Comparison of ENCODE assay signal across 1 cellular context in genomic region chr11:73317803-73318202, GRCh38.
TF ChIP-seq lines count a peak whose summit lies in the region.

No MANE protein-coding gene starts in this region.

TF ChIP-seq in GM12878, 131 proteins besides CTCF, POLR2A, EP300 and RAD21:
- TF ChIP-seq CHD4 (IDR thresholded peaks at IDR 0.05) (no peak), DPF2 (IDR thresholded peaks at IDR 0.05) (no peak), TARDBP (IDR thresholded peaks at IDR 0.05; ENCODE audit: borderline replicate concordance) (no peak), USF2 (IDR thresholded peaks at IDR 0.05; ENCODE audit: borderline replicate concordance, low read depth, low read length) (no peak), NR2F1 (conservative IDR thresholded peaks at IDR 0.05) (no peak), HDAC2 (IDR thresholded peaks at IDR 0.05) (no peak), MTA3 (IDR thresholded peaks at IDR 0.05; ENCODE audit: borderline replicate concordance, low read length) (no peak), HCFC1 (IDR thresholded peaks at IDR 0.05; ENCODE audit: low read length) (no peak), SMAD5 (IDR thresholded peaks at IDR 0.05; ENCODE audit: low read depth) (no peak), IRF5 (IDR thresholded peaks at IDR 0.05; ENCODE audit: borderline replicate concordance) (no peak), SMARCA5 (IDR thresholded peaks at IDR 0.05) (no peak), PBX3 (IDR thresholded peaks at IDR 0.05; ENCODE audit: insufficient replicate concordance, low read depth, low read length) (no peak), ATF2 (IDR thresholded peaks at IDR 0.05; ENCODE audit: low read length) (no peak), LARP7 (IDR thresholded peaks at IDR 0.05) (no peak), FOXM1 (IDR thresholded peaks at IDR 0.05; ENCODE audit: low read depth, low read length) (no peak), STAT3 (IDR thresholded peaks at IDR 0.05; ENCODE audit: low read depth, low read length) (no peak), NKRF (conservative IDR thresholded peaks at IDR 0.05) (no peak), SREBF1 (IDR thresholded peaks at IDR 0.05; ENCODE audit: low read length) (no peak), STAT1 (conservative IDR thresholded peaks at IDR 0.05) (no peak), TCF7 (IDR thresholded peaks at IDR 0.05; ENCODE audit: borderline replicate concordance) (no peak)
